ENCODE assay signal across 31 cellular contexts in the genomic region with DNA sequence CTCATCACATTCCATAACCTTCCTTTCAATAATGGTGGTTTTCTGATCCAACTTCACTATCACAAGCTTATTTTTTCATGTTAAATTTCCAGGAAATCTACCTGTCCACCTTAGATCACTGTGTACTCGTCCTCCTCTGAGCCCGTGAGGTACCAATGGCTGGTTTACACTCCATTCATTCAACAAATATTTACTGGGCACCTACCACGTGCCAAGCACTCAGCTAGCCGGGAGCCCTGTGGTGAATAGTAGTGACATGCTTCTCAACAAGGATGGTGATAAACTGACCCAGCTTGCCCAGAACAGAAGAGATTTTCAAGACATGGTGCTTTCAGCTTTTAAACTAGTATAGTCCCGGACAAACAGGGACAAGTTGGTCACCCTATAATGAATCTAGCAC.
"Had no signal": no experiment of that assay in that cellular context is flagged by ENCODE, and none has a peak within 500 bp of the region (broad histone marks: within the 10 kb centered on the region; RNA-seq: fewer than 3 reads in every experiment).

No MANE protein-coding gene starts in this region.

- H3K4me2 ChIP-seq: PC-9 had no signal

- H3K9me3 ChIP-seq: adrenal gland, body of pancreas, breast epithelium had no signal

- H3K27ac Mint-ChIP-seq: activated B cell treated with CpG ODN at 0.5 μM for 24 hours; activated CD4-positive, alpha-beta memory T cell treated with anti-CD3 and anti-CD28 coated beads for 36 hours; activated naive CD4-positive, alpha-beta T cell treated with anti-CD3 and anti-CD28 coated beads for 36 hours; activated naive CD4-positive, alpha-beta T cell treated with anti-CD3 and anti-CD28 coated beads, Interleukin-2, amount 50 U/mL, for 72 hours; activated T-helper 1 cell treated with anti-CD3 and anti-CD28 coated beads, Interleukin-12 subunit alpha, Interleukin-12 subunit beta, Interleukin-2, Interleukin-4 antibody, amounts not matched to agents 30 ng/mL and 10 ng/mL and 1 ng/mL, durations not matched to agents 14 hours and 24 hours and 36 hours; T-cell; T-helper 17 cell had no signal

- H3K4me3 ChIP-seq: adrenal gland, body of pancreas, breast epithelium, PC-9 had no signal

- H3K4me1 ChIP-seq: adrenal gland, body of pancreas, breast epithelium had no signal

- DNase-seq: activated B cell treated with CpG ODN at 0.5 μM for 24 hours; activated CD4-positive, alpha-beta memory T cell treated with anti-CD3 and anti-CD28 coated beads for 36 hours; activated CD4-positive, alpha-beta T cell treated with anti-CD3 and anti-CD28 coated beads for 4 hours; activated CD4-positive, alpha-beta T cell treated with anti-CD3 and anti-CD28 coated beads, Interleukin-2, amount 50 U/mL, for 1 hour; activated CD4-positive, CD25-positive, alpha-beta regulatory T cell treated with anti-CD3 and anti-CD28 coated beads, Interleukin-2, amount 50 U/mL, for 72 hours; activated CD8-positive, alpha-beta memory T cell treated with anti-CD3 and anti-CD28 coated beads, Interleukin-2, amount 50 U/mL, for 4 hours; activated gamma-delta T cell treated with Interleukin-2 at 50 U/mL for 16 hours; activated naive CD4-positive, alpha-beta T cell treated with anti-CD3 and anti-CD28 coated beads for 36 hours; activated T-cell treated with anti-CD3 and anti-CD28 coated beads for 4 hours; activated T-cell treated with anti-CD3 and anti-CD28 coated beads, Interleukin-2, amount 50 U/mL, for 4 hours; adrenal gland; body of pancreas; Karpas-422; KBM-7; MM.1S; MV-4-11; NCI-H1092; NCI-H1436 treated with DMSO at 0.1 percent for 48 hours; NCI-H1694 treated with DMSO at 0.1 percent for 48 hours; NCI-H2029; NCI-H345; NCI-H524 treated with DMSO at 0.1 percent for 48 hours; PC-9; SIG-M5; T-cell; T-helper 17 cell had no signal

- H3K36me3 ChIP-seq: adrenal gland, breast epithelium had no signal

- H3K9me3 Mint-ChIP-seq: activated B cell treated with CpG ODN at 0.5 μM for 24 hours; activated CD4-positive, alpha-beta memory T cell treated with anti-CD3 and anti-CD28 coated beads for 36 hours; activated naive CD4-positive, alpha-beta T cell treated with anti-CD3 and anti-CD28 coated beads for 36 hours; activated naive CD4-positive, alpha-beta T cell treated with anti-CD3 and anti-CD28 coated beads, Interleukin-2, amount 50 U/mL, for 72 hours; activated T-cell treated with anti-CD3 and anti-CD28 coated beads, Interleukin-2, amount 50 U/mL, for 4 hours; activated T-helper 1 cell treated with anti-CD3 and anti-CD28 coated beads, Interleukin-12 subunit alpha, Interleukin-12 subunit beta, Interleukin-2, Interleukin-4 antibody, amounts not matched to agents 30 ng/mL and 10 ng/mL and 1 ng/mL, durations not matched to agents 14 hours and 24 hours and 36 hours; T-cell had no signal

- H3K4me3 Mint-ChIP-seq: activated B cell treated with CpG ODN at 0.5 μM for 24 hours; activated CD4-positive, alpha-beta memory T cell treated with anti-CD3 and anti-CD28 coated beads for 36 hours; activated naive CD4-positive, alpha-beta T cell treated with anti-CD3 and anti-CD28 coated beads for 36 hours; activated T-cell treated with anti-CD3 and anti-CD28 coated beads, Interleukin-2, amount 50 U/mL, for 4 hours; activated T-helper 1 cell treated with anti-CD3 and anti-CD28 coated beads, Interleukin-12 subunit alpha, Interleukin-12 subunit beta, Interleukin-2, Interleukin-4 antibody, amounts not matched to agents 30 ng/mL and 10 ng/mL and 1 ng/mL, durations not matched to agents 14 hours and 24 hours and 36 hours; T-cell; T-helper 17 cell had no signal

- H3K27ac ChIP-seq: adrenal gland, body of pancreas, breast epithelium, PC-9, RWPE1, VCaP had no signal

- H3K4me1 Mint-ChIP-seq: activated B cell treated with CpG ODN at 0.5 μM for 24 hours, T-cell had no signal

- H2AFZ ChIP-seq: PC-9 had no signal

- H3K36me3 Mint-ChIP-seq: activated CD4-positive, alpha-beta memory T cell treated with anti-CD3 and anti-CD28 coated beads for 36 hours; activated naive CD4-positive, alpha-beta T cell treated with anti-CD3 and anti-CD28 coated beads, Interleukin-2, amount 50 U/mL, for 72 hours; T-cell had no signal
